In the genomic region with DNA sequence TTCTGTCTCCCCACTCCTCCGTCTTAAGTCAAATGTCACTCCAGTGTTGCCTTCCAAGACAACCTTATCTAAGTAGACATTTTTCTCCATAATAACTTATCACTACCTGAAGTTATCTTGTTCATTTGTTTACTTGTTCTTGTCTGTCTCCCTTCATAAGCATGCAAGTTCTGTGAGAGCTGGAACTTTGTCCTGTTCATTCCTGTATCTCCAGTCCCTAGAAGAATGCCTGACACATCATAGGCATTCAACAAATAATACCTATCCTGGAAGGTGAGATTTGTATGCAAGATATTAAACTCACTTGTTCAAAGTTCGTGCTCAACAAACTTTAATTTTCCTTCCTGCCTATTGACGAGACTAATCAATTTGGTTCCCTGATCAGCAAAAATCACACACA, we compare ENCODE assay signal across 1 cellular context.
TF ChIP-seq lines count a peak whose summit lies in the region.

No MANE protein-coding gene starts in this region.

TF ChIP-seq in GM23338, 12 proteins besides CTCF, POLR2A, EP300 and RAD21:
- TF ChIP-seq, protein P1, sequence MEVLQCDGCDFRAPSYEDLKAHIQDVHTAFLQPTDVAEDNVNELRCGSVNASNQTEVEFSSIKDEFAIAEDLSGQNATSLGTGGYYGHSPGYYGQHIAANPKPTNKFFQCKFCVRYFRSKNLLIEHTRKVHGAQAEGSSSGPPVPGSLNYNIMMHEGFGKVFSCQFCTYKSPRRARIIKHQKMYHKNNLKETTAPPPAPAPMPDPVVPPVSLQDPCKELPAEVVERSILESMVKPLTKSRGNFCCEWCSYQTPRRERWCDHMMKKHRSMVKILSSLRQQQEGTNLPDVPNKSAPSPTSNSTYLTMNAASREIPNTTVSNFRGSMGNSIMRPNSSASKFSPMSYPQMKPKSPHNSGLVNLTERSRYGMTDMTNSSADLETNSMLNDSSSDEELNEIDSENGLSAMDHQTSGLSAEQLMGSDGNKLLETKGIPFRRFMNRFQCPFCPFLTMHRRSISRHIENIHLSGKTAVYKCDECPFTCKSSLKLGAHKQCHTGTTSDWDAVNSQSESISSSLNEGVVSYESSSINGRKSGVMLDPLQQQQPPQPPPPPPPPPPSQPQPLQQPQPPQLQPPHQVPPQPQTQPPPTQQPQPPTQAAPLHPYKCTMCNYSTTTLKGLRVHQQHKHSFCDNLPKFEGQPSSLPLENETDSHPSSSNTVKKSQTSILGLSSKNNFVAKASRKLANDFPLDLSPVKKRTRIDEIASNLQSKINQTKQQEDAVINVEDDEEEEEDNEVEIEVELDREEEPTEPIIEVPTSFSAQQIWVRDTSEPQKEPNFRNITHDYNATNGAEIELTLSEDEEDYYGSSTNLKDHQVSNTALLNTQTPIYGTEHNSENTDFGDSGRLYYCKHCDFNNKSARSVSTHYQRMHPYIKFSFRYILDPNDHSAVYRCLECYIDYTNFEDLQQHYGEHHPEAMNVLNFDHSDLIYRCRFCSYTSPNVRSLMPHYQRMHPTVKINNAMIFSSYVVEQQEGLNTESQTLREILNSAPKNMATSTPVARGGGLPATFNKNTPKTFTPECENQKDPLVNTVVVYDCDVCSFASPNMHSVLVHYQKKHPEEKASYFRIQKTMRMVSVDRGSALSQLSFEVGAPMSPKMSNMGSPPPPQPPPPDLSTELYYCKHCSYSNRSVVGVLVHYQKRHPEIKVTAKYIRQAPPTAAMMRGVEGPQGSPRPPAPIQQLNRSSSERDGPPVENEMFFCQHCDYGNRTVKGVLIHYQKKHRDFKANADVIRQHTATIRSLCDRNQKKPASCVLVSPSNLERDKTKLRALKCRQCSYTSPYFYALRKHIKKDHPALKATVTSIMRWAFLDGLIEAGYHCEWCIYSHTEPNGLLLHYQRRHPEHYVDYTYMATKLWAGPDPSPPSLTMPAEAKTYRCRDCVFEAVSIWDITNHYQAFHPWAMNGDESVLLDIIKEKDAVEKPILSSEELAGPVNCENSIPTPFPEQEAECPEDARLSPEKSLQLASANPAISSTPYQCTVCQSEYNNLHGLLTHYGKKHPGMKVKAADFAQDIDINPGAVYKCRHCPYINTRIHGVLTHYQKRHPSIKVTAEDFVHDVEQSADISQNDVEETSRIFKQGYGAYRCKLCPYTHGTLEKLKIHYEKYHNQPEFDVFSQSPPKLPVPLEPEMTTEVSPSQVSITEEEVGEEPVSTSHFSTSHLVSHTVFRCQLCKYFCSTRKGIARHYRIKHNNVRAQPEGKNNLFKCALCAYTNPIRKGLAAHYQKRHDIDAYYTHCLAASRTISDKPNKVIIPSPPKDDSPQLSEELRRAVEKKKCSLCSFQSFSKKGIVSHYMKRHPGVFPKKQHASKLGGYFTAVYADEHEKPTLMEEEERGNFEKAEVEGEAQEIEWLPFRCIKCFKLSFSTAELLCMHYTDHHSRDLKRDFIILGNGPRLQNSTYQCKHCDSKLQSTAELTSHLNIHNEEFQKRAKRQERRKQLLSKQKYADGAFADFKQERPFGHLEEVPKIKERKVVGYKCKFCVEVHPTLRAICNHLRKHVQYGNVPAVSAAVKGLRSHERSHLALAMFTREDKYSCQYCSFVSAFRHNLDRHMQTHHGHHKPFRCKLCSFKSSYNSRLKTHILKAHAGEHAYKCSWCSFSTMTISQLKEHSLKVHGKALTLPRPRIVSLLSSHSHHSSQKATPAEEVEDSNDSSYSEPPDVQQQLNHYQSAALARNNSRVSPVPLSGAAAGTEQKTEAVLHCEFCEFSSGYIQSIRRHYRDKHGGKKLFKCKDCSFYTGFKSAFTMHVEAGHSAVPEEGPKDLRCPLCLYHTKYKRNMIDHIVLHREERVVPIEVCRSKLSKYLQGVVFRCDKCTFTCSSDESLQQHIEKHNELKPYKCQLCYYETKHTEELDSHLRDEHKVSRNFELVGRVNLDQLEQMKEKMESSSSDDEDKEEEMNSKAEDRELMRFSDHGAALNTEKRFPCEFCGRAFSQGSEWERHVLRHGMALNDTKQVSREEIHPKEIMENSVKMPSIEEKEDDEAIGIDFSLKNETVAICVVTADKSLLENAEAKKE (CRISPR knock-in tag; IDR thresholded peaks at IDR 0.05) = no peak
- TF ChIP-seq, protein P2, sequence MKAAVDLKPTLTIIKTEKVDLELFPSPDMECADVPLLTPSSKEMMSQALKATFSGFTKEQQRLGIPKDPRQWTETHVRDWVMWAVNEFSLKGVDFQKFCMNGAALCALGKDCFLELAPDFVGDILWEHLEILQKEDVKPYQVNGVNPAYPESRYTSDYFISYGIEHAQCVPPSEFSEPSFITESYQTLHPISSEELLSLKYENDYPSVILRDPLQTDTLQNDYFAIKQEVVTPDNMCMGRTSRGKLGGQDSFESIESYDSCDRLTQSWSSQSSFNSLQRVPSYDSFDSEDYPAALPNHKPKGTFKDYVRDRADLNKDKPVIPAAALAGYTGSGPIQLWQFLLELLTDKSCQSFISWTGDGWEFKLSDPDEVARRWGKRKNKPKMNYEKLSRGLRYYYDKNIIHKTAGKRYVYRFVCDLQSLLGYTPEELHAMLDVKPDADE (IDR thresholded peaks at IDR 0.05) = no peak
- TF ChIP-seq EZH2 (IDR thresholded peaks at IDR 0.05; ENCODE audit: low read depth, unreplicated experiment) = no peak
- no peak for TF ChIP-seq POLR2AphosphoS5 (IDR thresholded peaks at IDR 0.05; ENCODE audit: low read depth)
- TF ChIP-seq, protein P3, sequence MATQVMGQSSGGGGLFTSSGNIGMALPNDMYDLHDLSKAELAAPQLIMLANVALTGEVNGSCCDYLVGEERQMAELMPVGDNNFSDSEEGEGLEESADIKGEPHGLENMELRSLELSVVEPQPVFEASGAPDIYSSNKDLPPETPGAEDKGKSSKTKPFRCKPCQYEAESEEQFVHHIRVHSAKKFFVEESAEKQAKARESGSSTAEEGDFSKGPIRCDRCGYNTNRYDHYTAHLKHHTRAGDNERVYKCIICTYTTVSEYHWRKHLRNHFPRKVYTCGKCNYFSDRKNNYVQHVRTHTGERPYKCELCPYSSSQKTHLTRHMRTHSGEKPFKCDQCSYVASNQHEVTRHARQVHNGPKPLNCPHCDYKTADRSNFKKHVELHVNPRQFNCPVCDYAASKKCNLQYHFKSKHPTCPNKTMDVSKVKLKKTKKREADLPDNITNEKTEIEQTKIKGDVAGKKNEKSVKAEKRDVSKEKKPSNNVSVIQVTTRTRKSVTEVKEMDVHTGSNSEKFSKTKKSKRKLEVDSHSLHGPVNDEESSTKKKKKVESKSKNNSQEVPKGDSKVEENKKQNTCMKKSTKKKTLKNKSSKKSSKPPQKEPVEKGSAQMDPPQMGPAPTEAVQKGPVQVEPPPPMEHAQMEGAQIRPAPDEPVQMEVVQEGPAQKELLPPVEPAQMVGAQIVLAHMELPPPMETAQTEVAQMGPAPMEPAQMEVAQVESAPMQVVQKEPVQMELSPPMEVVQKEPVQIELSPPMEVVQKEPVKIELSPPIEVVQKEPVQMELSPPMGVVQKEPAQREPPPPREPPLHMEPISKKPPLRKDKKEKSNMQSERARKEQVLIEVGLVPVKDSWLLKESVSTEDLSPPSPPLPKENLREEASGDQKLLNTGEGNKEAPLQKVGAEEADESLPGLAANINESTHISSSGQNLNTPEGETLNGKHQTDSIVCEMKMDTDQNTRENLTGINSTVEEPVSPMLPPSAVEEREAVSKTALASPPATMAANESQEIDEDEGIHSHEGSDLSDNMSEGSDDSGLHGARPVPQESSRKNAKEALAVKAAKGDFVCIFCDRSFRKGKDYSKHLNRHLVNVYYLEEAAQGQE (IDR thresholded peaks at IDR 0.05; ENCODE audit: unreplicated experiment) = no peak
- TF ChIP-seq NANOG (IDR thresholded peaks at IDR 0.05; ENCODE audit: borderline replicate concordance) = no peak
- no peak for TF ChIP-seq STAT1 (IDR thresholded peaks at IDR 0.05; ENCODE audit: unreplicated experiment)
- TF ChIP-seq ZNF331 (CRISPR knock-in tag; IDR thresholded peaks at IDR 0.05; ENCODE audit: low read depth) = no peak
- no peak for TF ChIP-seq EZH2phosphoT487 (IDR thresholded peaks at IDR 0.05; ENCODE audit: unreplicated experiment)
